Comparison of ENCODE assay signal across 1 cellular context in the genomic region with DNA sequence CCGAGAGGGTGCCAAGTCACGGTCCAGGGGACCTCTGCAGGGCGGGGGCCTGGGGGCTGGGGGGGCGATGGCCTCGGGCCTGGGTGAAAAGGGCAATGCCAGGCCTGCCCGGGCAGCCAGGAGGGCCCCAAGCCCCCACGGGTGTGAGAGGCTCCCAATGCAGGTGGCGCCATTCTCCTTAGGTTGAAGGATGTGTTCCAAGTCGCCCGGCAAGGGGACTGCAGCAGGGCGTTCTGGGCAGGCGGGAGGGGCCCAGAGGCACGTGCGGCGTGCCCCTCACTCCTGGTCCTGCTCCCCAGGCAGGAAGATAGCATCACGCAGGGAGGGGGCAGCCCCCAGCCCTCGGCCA.
TF ChIP-seq lines count a peak whose summit lies in the region.

No MANE protein-coding gene starts in this region.

TF ChIP-seq in A549, 52 proteins besides CTCF, POLR2A, EP300 and RAD21:
- 0 out of 3 replicates have a peak, but pooled peaks have one; percentile 34 for TF ChIP-seq SMC3 (IDR thresholded peaks at IDR 0.05)
- no peak for TF ChIP-seq CHD2 (IDR thresholded peaks at IDR 0.05; ENCODE audit: low read length, partially characterized antibody)
- TF ChIP-seq KDM1A (IDR thresholded peaks at IDR 0.05; ENCODE audit: low read depth): no peak
- no peak for TF ChIP-seq JUNB (IDR thresholded peaks at IDR 0.05)
- no peak for TF ChIP-seq BHLHE40 (IDR thresholded peaks at IDR 0.05; ENCODE audit: low read depth, low read length)
- TF ChIP-seq, protein P1, sequence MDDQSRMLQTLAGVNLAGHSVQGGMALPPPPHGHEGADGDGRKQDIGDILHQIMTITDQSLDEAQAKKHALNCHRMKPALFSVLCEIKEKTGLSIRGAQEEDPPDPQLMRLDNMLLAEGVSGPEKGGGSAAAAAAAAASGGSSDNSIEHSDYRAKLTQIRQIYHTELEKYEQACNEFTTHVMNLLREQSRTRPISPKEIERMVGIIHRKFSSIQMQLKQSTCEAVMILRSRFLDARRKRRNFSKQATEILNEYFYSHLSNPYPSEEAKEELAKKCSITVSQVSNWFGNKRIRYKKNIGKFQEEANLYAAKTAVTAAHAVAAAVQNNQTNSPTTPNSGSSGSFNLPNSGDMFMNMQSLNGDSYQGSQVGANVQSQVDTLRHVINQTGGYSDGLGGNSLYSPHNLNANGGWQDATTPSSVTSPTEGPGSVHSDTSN (IDR thresholded peaks at IDR 0.05): no peak
